Comparison of ENCODE assay signal across 2 cellular contexts in genomic region chr4:42787071-42787463, GRCh38.
TF ChIP-seq lines count a peak whose summit lies in the region.

No MANE protein-coding gene starts in this region.

TF ChIP-seq in GM23338, 12 proteins besides CTCF, POLR2A, EP300 and RAD21:
- no peak for TF ChIP-seq REST (IDR thresholded peaks at IDR 0.05; ENCODE audit: unreplicated experiment)
- no peak for TF ChIP-seq JUNB (IDR thresholded peaks at IDR 0.05; ENCODE audit: unreplicated experiment)
- no peak for TF ChIP-seq STAT1 (IDR thresholded peaks at IDR 0.05; ENCODE audit: unreplicated experiment)
- no peak for TF ChIP-seq ETS1 (IDR thresholded peaks at IDR 0.05)
- no peak for TF ChIP-seq NANOG (IDR thresholded peaks at IDR 0.05; ENCODE audit: borderline replicate concordance)
- TF ChIP-seq ZNF114 (CRISPR knock-in tag; IDR thresholded peaks at IDR 0.05): no peak
- TF ChIP-seq ZNF331 (CRISPR knock-in tag; IDR thresholded peaks at IDR 0.05; ENCODE audit: low read depth): no peak
- TF ChIP-seq EZH2 (IDR thresholded peaks at IDR 0.05; ENCODE audit: low read depth, unreplicated experiment): no peak
- TF ChIP-seq EZH2phosphoT487 (IDR thresholded peaks at IDR 0.05; ENCODE audit: unreplicated experiment): no peak
- no peak for TF ChIP-seq POLR2AphosphoS5 (IDR thresholded peaks at IDR 0.05; ENCODE audit: low read depth)
- no peak for TF ChIP-seq ZNF462 (CRISPR knock-in tag; IDR thresholded peaks at IDR 0.05)
- TF ChIP-seq CREB1 (CRISPR knock-in tag; IDR thresholded peaks at IDR 0.05; ENCODE audit: low read depth): no peak

TF ChIP-seq in H1, 55 proteins besides CTCF, POLR2A, EP300 and RAD21 (continued from another document):
- TF ChIP-seq ATF2 (IDR thresholded peaks at IDR 0.05; ENCODE audit: low read length) (no peak), SRF (IDR thresholded peaks at IDR 0.05; ENCODE audit: low read depth, low read length) (no peak), RNF2 (IDR thresholded peaks at IDR 0.05; ENCODE audit: borderline replicate concordance, low read depth, low read length, missing control alignments, poor library complexity, severe bottlenecking) (no peak), E2F6 (IDR thresholded peaks at IDR 0.05) (no peak), SAP30 (IDR thresholded peaks at IDR 0.05; ENCODE audit: insufficient read depth, insufficient replicate concordance, low read length) (no peak), KDM5A (IDR thresholded peaks at IDR 0.05; ENCODE audit: low read length) (no peak), GTF2F1 (IDR thresholded peaks at IDR 0.05; ENCODE audit: borderline replicate concordance, low read depth, low read length) (no peak), CHD1 (IDR thresholded peaks at IDR 0.05; ENCODE audit: low read depth, low read length) (no peak), RXRA (IDR thresholded peaks at IDR 0.05; ENCODE audit: insufficient read depth, low read depth, low read length) (no peak), POU5F1 (IDR thresholded peaks at IDR 0.05; ENCODE audit: low read depth, low read length) (no peak), SIRT6 (IDR thresholded peaks at IDR 0.05; ENCODE audit: low read length) (no peak), NANOG (IDR thresholded peaks at IDR 0.05; ENCODE audit: insufficient read depth, low read depth, low read length, poor library complexity, severe bottlenecking) (no peak), ZNF274 (IDR thresholded peaks at IDR 0.05; ENCODE audit: borderline replicate concordance, extremely low read depth, low read length) (no peak), EGR1 (IDR thresholded peaks at IDR 0.05; ENCODE audit: borderline replicate concordance, low read depth, low read length) (no peak)
TF ChIP-seq in H1: peak in this region for 0.
